8 cellular contexts compared by ENCODE assay signal in the genomic region with DNA sequence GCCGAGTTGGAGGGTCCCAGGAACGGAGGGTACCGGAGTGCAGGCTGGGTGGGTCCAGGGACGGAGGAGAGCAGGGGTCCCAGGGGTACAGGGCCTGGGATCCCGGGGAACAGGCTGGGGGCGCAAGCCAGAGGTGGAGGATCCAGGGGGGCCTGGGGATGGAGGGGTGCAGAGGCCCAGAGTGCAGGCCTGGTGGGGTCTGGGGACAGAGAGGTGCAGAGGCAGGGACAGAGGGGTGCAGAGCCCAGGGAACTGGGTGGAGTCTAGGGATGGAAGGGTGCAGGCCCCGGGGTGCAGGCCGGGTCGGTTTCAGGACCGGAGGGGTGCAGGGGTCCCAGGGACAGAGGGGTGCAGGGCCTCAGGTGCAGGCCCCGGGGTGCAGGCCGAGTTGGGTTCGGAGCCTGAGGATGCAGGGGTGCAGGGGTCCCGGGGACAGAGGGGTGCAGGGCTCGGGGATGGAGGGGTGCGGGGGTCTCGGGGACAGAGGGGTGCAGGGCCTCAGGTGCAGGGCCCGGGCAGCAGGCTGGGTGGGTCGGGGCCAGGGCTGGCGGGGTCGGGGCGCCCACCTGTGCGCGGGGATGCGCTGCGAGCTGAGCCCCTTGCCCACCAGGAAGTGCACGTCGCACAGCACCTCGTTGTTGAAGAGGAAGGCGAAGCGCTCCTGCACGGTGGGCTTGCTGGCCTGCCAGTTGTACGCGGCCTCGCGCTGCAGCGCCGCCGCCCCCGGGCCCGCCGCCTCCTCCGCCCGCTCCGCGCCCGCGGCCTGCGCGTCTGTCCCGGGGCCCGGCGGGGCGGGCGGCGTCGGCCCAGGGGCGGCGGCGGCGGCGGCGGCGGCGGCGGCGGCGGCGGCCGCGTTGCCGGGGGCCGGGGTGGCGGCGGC. TPM values are rescaled to one million over a fixed set of nuclear protein-coding genes. Genes with fewer than 3 reads are reported as not detected.
DNase-seq lines count a peak whose midpoint lies in the region; ATAC-seq and TF ChIP-seq lines count a peak whose summit lies in the region.

No MANE protein-coding gene starts in this region.

- H3K4me1 Mint-ChIP-seq in type B pancreatic cell (ENCODE audit: unreplicated experiment): no peaks in the 10 kb centered on the region

- ATAC-seq in Panc1: peak; percentile 64
- ATAC-seq in lower lobe of right lung: peak; percentile 4 to 31
- ATAC-seq in HG03097 (IDR thresholded peaks at IDR 0.05; ENCODE audit: low FRiP score, unreplicated experiment): no peak

- H3K4me3 ChIP-seq in Panc1 (ENCODE audit: low read depth in 2 of 2, low read length in 2 of 2) (peak overlapping the region; percentile 45 to 52), choroid plexus epithelial cell (ENCODE audit: low read depth, low read length) (peak overlapping the region; percentile 68), lower lobe of right lung (peak overlapping the region; percentile 66)

- TF ChIP-seq CTCF in Panc1 (IDR thresholded peaks at IDR 0.05): no peak
- no peak for TF ChIP-seq CTCF in choroid plexus epithelial cell (conservative IDR thresholded peaks at IDR 0.05; ENCODE audit: low read depth, low read length)
- TF ChIP-seq CTCF in lower lobe of right lung (IDR thresholded peaks at IDR 0.05): no peak
- TF ChIP-seq CTCF in type B pancreatic cell (conservative IDR thresholded peaks at IDR 0.05): no peak

- intact Hi-C loops in Panc1 (cut with micrococcal nuclease; ENCODE audit: unreplicated experiment) (no loop called here), lower lobe of right lung (cut with DNase I) (loop anchor here (10.0 kb wide), 1 partner anchor 60 kb away; no protein-coding TSS in a partner anchor)

- no TSS peak for BruUV-seq in Panc1 (replicated peaks; lab: Mats Ljungman, UMichigan)

- no peaks in the 10 kb centered on the region for H3K9me3 Mint-ChIP-seq in type B pancreatic cell

- H3K9me3 ChIP-seq in Panc1 (ENCODE audit: control insufficient read depth, insufficient read depth, low read depth, low read length) (no peaks in the 10 kb centered on the region), lower lobe of right lung (no peaks in the 10 kb centered on the region)

- in situ Hi-C loops in Panc1 (cut with HindIII; ENCODE audit: low pct_unique_long_range_greater_than_20kb, low sequenced_read_pairs): no loop called here

- H3K4me1 ChIP-seq in Panc1 (ENCODE audit: control insufficient read depth, insufficient read depth, low read length) (no peaks in the 10 kb centered on the region), lower lobe of right lung (peaks cover 12% of the 10 kb centered on the region)

- CTCF ChIA-PET in Panc1 (lab: Charles Lee): no interaction called here

- H3K27me3 ChIP-seq in Panc1 (ENCODE audit: control insufficient read depth, insufficient read depth, low read length) (no peaks in the 10 kb centered on the region), lower lobe of right lung (ENCODE audit: low read depth) (no peaks in the 10 kb centered on the region)

- H3K36me3 ChIP-seq in Panc1 (ENCODE audit: control insufficient read depth, insufficient read depth, low read length) (peaks cover 3% of the 10 kb centered on the region; the same call in 1 of the 2 replicates), lower lobe of right lung (no peaks in the 10 kb centered on the region)

- no peaks in the 10 kb centered on the region for H3K27me3 Mint-ChIP-seq in type B pancreatic cell

- H3K27ac Mint-ChIP-seq in type B pancreatic cell: no peak overlapping the region

- peak overlapping the region; percentile 68 for H3K4me3 Mint-ChIP-seq in type B pancreatic cell

- peak; percentile 83 for DNase-seq in DMS 273 (lab: John Stamatoyannopoulos, UW; ENCODE audit: unreplicated experiment)
- no peak for DNase-seq in DMS 273 treated with DMSO at 0.1 percent for 48 hours (lab: John Stamatoyannopoulos, UW)
- DNase-seq in Panc1 (ENCODE audit: low read depth, low spot score): no peak
- DNase-seq in choroid plexus epithelial cell (ENCODE audit: low read depth): no peak
- peak; percentile 59 for DNase-seq in lower lobe of right lung
- no peak for DNase-seq in type B pancreatic cell (ENCODE audit: extremely low spot score, unreplicated experiment)
- DNase-seq in NCI-H1092 treated with DMSO at 0.1 percent for 48 hours (lab: John Stamatoyannopoulos, UW): no peak

- H3K27ac ChIP-seq in Panc1 (ENCODE audit: low read length) (no peak overlapping the region), lower lobe of right lung (no peak overlapping the region)

- H3K36me3 Mint-ChIP-seq in type B pancreatic cell: peaks cover 14% of the 10 kb centered on the region

- POLR2A ChIA-PET in Panc1 (lab: Charles Lee): no interaction called here

RNA-seq across cellular contexts. Expression of gene BTBD2, which starts 0.5 kb away (rescaled TPM):
- total RNA-seq in Panc1 (2021; ENCODE audit: unreplicated experiment) (59.6 TPM), lower lobe of right lung (62.0 TPM), type B pancreatic cell (ENCODE audit: low replicate concordance) (72.5 and 118 TPM in 2 replicates)
- polyA plus RNA-seq in Panc1 (2012; ENCODE audit: insufficient read length): 178 TPM

RNA-seq across cellular contexts. Expression of gene MKNK2, which starts 36.1 kb away (rescaled TPM):
- total RNA-seq in Panc1 (2021; ENCODE audit: unreplicated experiment) (240 TPM), lower lobe of right lung (268 TPM), type B pancreatic cell (ENCODE audit: low replicate concordance) (118 and 120 TPM in 2 replicates)
- 278 TPM for polyA plus RNA-seq in Panc1 (2012; ENCODE audit: insufficient read length)

Comparison
In these comparisons a context has a peak if more than half of its experiments do, and no peak if none do; other contexts are left out.
1. DNase-seq: peak in DMS 273 (single experiment) and lower lobe of right lung (single experiment); none in DMS 273 treated with DMSO at 0.1 percent for 48 hours (single experiment), Panc1 (single experiment), choroid plexus epithelial cell (single experiment), type B pancreatic cell (single experiment) and NCI-H1092 treated with DMSO at 0.1 percent for 48 hours (single experiment).
2. Peak in every context shown above with its lines, with median percentiles within 50 percentile points of each other: H3K4me3 ChIP-seq.